10 cellular contexts compared by ENCODE assay signal in the genomic region with DNA sequence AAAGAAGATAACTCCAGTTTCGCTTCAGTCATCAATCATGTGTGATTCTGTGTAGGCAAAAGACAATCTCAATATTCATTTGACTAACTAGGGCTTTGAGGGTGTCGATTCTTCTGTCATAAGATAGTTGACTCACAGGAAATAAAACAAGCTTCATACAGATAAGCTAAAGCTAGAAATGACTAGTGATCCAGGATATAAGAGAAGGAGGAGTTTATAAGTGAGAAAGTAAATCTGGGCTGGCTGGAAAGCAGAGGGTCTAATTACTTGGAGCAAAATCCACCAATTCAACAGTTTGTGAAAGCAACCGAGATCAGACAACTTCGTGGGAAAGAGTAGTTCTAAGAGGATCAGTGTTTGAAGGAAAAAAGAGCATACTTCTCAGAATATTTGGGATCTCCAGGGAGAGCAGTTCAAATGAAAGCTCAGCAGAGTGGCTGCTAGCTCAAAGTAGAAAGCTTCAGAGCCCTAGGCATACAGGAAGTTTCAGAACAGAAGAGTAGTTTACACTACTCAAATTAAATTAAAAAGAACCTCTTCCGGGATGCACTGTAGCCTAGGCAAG.
A peak's percentile ranks its signal among the peaks of the same experiment; 100 is the strongest.
DNase-seq lines count a peak whose midpoint lies in the region; ATAC-seq and TF ChIP-seq lines count a peak whose summit lies in the region.
"Had no signal": no experiment of that assay in that cellular context is flagged by ENCODE, and none has a peak within 500 bp of the region (broad histone marks: within the 10 kb centered on the region; RNA-seq: fewer than 3 reads in every experiment).

No MANE protein-coding gene starts in this region.

- DNase-seq in ELR (ENCODE audit: low read depth) = peak; percentile 57
- DNase-seq in mammary epithelial cell = peak; percentile 72
- DNase-seq in naive thymus-derived CD4-positive, alpha-beta T cell = peak in 7 of 9 donors; percentile 18 to 64 (median 55)
- DNase-seq in NCI-H82 treated with DMSO at 0.1 percent for 48 hours (lab: John Stamatoyannopoulos, UW; ENCODE audit: unreplicated experiment) = no peak
- no peak for DNase-seq in HK-2 (ENCODE audit: unreplicated experiment)
- no peak for DNase-seq in adrenal gland
- DNase-seq: activated gamma-delta T cell treated with Interleukin-2 at 50 U/mL for 16 hours, NCI-H446 treated with DMSO at 0.1 percent for 48 hours had no signal

- H3K4me1 ChIP-seq in OCI-LY3 (ENCODE audit: low read length) (peaks cover 4% of the 10 kb centered on the region; the same call in 1 of the 2 replicates), mammary epithelial cell (ENCODE audit: insufficient read depth, low read length) (peaks cover 47% of the 10 kb centered on the region), adrenal gland (replicated peaks in 1 of 2) (no peaks in the 10 kb centered on the region)
- H3K4me1 ChIP-seq in naive thymus-derived CD4-positive, alpha-beta T cell (ENCODE audit: control insufficient read depth in 2 of 2, insufficient read depth in 2 of 2, low read length in 2 of 2) = peaks cover 25 to 37% of the 10 kb centered on the region in 2 donors

- H3K36me3 Mint-ChIP-seq in naive thymus-derived CD4-positive, alpha-beta T cell = peaks cover 0 to 12% (median 0%) of the 10 kb centered on the region in 5 donors

- H3K27me3 ChIP-seq in OCI-LY3 (ENCODE audit: low read depth, low read length) (no peaks in the 10 kb centered on the region), mammary epithelial cell (ENCODE audit: insufficient read depth, low read length) (no peaks in the 10 kb centered on the region), adrenal gland (no peaks in the 10 kb centered on the region)
- no peaks in the 10 kb centered on the region for H3K27me3 ChIP-seq in naive thymus-derived CD4-positive, alpha-beta T cell (ENCODE audit: control insufficient read depth in 2 of 2, insufficient read depth in 2 of 2, low read length in 2 of 2)

- no peak for TF ChIP-seq CTCF in OCI-LY3 (IDR thresholded peaks at IDR 0.05; ENCODE audit: low read depth, low read length)
- TF ChIP-seq CTCF in mammary epithelial cell (conservative IDR thresholded peaks at IDR 0.05 in 1 of 2, IDR thresholded peaks at IDR 0.05 in 1 of 2; ENCODE audit: extremely low read depth in 1 of 2, insufficient read depth in 1 of 2, low read depth in 1 of 2, low read length in 2 of 2) = no peak
- TF ChIP-seq CTCF in adrenal gland (IDR thresholded peaks at IDR 0.05) = no peak

- TF ChIP-seq POLR2A in adrenal gland (IDR thresholded peaks at IDR 0.05) = no peak

- H3K27ac ChIP-seq in OCI-LY3 (ENCODE audit: low read length) (no peak overlapping the region), mammary epithelial cell (ENCODE audit: insufficient read depth, low read depth, low read length) (peak overlapping the region; percentile 75), adrenal gland (no peak overlapping the region)
- H3K27ac ChIP-seq in naive thymus-derived CD4-positive, alpha-beta T cell (ENCODE audit: low read depth, low read length) = peak overlapping the region; percentile 64

- H3K36me3 ChIP-seq in OCI-LY3 (replicated peaks; ENCODE audit: low read depth, low read length) (no peaks in the 10 kb centered on the region), mammary epithelial cell (ENCODE audit: insufficient read depth, low read length) (no peaks in the 10 kb centered on the region), adrenal gland (replicated peaks in 1 of 2) (no peaks in the 10 kb centered on the region)
- no peaks in the 10 kb centered on the region for H3K36me3 ChIP-seq in naive thymus-derived CD4-positive, alpha-beta T cell (ENCODE audit: control insufficient read depth in 2 of 3, insufficient read depth in 3 of 3, low read length in 3 of 3)

- no peak overlapping the region for H3K4me3 ChIP-seq in OCI-LY3 (ENCODE audit: low read length)
- peak overlapping the region in 1 of 3 experiments; percentile 7 for H3K4me3 ChIP-seq in mammary epithelial cell (replicated peaks in 1 of 3; ENCODE audit: insufficient read depth in 1 of 3, low read depth in 2 of 3, low read length in 3 of 3)
- H3K4me3 ChIP-seq in naive thymus-derived CD4-positive, alpha-beta T cell (ENCODE audit: low read length) = peak overlapping the region; percentile 50
- H3K4me3 ChIP-seq in adrenal gland = no peak overlapping the region

- H3K27ac Mint-ChIP-seq in naive thymus-derived CD4-positive, alpha-beta T cell = peak overlapping the region; percentile 77 to 98 (median 94)

- BruUV-seq in mammary epithelial cell (replicated peaks; lab: Mats Ljungman, UMichigan) = TSS peak; percentile 79

- 25% methylated on average over 5 of the region's 5 CpGs for WGBS in mammary epithelial cell (ENCODE audit: low coverage, missing lambda C conversion rate)
- WGBS in adrenal gland, 4 donors = 57 to 66% (median 63%) methylated on average over 5 of the region's 5 CpGs

- H3K4me3 Mint-ChIP-seq in naive thymus-derived CD4-positive, alpha-beta T cell = peak overlapping the region; percentile 22 to 90 (median 79)

- H3K9me3 Mint-ChIP-seq in naive thymus-derived CD4-positive, alpha-beta T cell = peaks cover 0 to 3% (median 0%) of the 10 kb centered on the region in 11 donors

- H2AFZ ChIP-seq in OCI-LY3 (ENCODE audit: low read depth, low read length) (peak overlapping the region; percentile 2; the same call in 1 of the 2 replicates), mammary epithelial cell (ENCODE audit: low read depth, low read length) (peak overlapping the region; percentile 81)

- no peak overlapping the region for H3K4me2 ChIP-seq in OCI-LY3 (ENCODE audit: low read length)
- H3K4me2 ChIP-seq in mammary epithelial cell (ENCODE audit: insufficient read depth, low read depth, low read length) = peak overlapping the region; percentile 70

- H3K9me3 ChIP-seq in OCI-LY3 (ENCODE audit: insufficient read depth, low read length) (no peaks in the 10 kb centered on the region), mammary epithelial cell (replicated peaks; ENCODE audit: insufficient read depth, low read length) (no peaks in the 10 kb centered on the region), adrenal gland (replicated peaks in 1 of 3) (no peaks in the 10 kb centered on the region)
- no peaks in the 10 kb centered on the region for H3K9me3 ChIP-seq in naive thymus-derived CD4-positive, alpha-beta T cell (ENCODE audit: control insufficient read depth in 2 of 3, low read length in 3 of 3)

- H4K20me1 ChIP-seq in OCI-LY3 (ENCODE audit: insufficient read depth, low read length) (no peaks in the 10 kb centered on the region), mammary epithelial cell (ENCODE audit: insufficient read depth, low read length) (no peaks in the 10 kb centered on the region)

- no peaks in the 10 kb centered on the region for H3K27me3 Mint-ChIP-seq in naive thymus-derived CD4-positive, alpha-beta T cell

- H3K79me2 ChIP-seq in OCI-LY3 (ENCODE audit: low read length) (no peaks in the 10 kb centered on the region), mammary epithelial cell (ENCODE audit: insufficient read depth, low read length) (no peaks in the 10 kb centered on the region)

- intact Hi-C loops in mammary epithelial cell (cut with micrococcal nuclease) (loop anchor here (1.0 kb wide), 1 partner anchor 8 kb away; no protein-coding TSS in a partner anchor), adrenal gland (cut with DNase I) (no loop called here)
- intact Hi-C loops in naive thymus-derived CD4-positive, alpha-beta T cell (cut with micrococcal nuclease) = loop anchor here (1.0 to 2.0 kb wide), 5 partner anchors 10 to 150 kb away; no protein-coding TSS in a partner anchor

- peaks cover 21 to 75% (median 60%) of the 10 kb centered on the region in 7 donors for H3K4me1 Mint-ChIP-seq in naive thymus-derived CD4-positive, alpha-beta T cell

- H3K9ac ChIP-seq in OCI-LY3 (ENCODE audit: low read length) (no peak overlapping the region), mammary epithelial cell (ENCODE audit: insufficient read depth, low read length) (peak overlapping the region; percentile 37)

- in situ Hi-C loops in mammary epithelial cell (cut with MboI; ENCODE audit: low sequenced_read_pairs in 2 of 2) = no loop called here

- peak; percentile 90 for ATAC-seq in naive thymus-derived CD4-positive, alpha-beta T cell
- no peak for ATAC-seq in GM21423 (IDR thresholded peaks at IDR 0.05; ENCODE audit: unreplicated experiment)

- dilution Hi-C loops in mammary epithelial cell (cut with HindIII; ENCODE audit: low sequenced_read_pairs) = no loop called here

- CTCF ChIA-PET in mammary epithelial cell (lab: Charles Lee; ENCODE audit: low non-redundant PET) = interaction anchor here (0.6 to 1.1 kb wide), 2 partner anchors 12 to 304 kb away, joined by 4 to 6 read pairs; no protein-coding TSS in a partner anchor
- CTCF ChIA-PET in naive thymus-derived CD4-positive, alpha-beta T cell (lab: Charles Lee) = interaction anchor here (0.9 to 1.6 kb wide), 9 partner anchors 10 to 93 kb away, joined by 3 to 6 read pairs (median 4); no protein-coding TSS in a partner anchor

- POLR2A ChIA-PET in naive thymus-derived CD4-positive, alpha-beta T cell (lab: Charles Lee) = interaction anchor here (0.7 to 4.4 kb wide), 14 partner anchors 10 to 300 kb away, joined by 3 to 55 read pairs (median 4); no protein-coding TSS in a partner anchor

Comparison
In these comparisons a context has a peak if more than half of its experiments do, and no peak if none do; other contexts are left out.
1. DNase-seq: peak in ELR (single experiment), mammary epithelial cell (single experiment) and naive thymus-derived CD4-positive, alpha-beta T cell (7 of 9); none in NCI-H82 treated with DMSO at 0.1 percent for 48 hours (single experiment), HK-2 (single experiment) and adrenal gland (0 of 7).
2. H3K27ac ChIP-seq: peak in mammary epithelial cell (single experiment) and naive thymus-derived CD4-positive, alpha-beta T cell (single experiment); none in OCI-LY3 (single experiment) and adrenal gland (0 of 5).
3. intact Hi-C loops: an anchor here in mammary epithelial cell (1.0 kb wide) and naive thymus-derived CD4-positive, alpha-beta T cell (1.0 to 2.0 kb wide); none called in adrenal gland.